Comparison of ENCODE assay signal across 9 cellular contexts in the genomic region with DNA sequence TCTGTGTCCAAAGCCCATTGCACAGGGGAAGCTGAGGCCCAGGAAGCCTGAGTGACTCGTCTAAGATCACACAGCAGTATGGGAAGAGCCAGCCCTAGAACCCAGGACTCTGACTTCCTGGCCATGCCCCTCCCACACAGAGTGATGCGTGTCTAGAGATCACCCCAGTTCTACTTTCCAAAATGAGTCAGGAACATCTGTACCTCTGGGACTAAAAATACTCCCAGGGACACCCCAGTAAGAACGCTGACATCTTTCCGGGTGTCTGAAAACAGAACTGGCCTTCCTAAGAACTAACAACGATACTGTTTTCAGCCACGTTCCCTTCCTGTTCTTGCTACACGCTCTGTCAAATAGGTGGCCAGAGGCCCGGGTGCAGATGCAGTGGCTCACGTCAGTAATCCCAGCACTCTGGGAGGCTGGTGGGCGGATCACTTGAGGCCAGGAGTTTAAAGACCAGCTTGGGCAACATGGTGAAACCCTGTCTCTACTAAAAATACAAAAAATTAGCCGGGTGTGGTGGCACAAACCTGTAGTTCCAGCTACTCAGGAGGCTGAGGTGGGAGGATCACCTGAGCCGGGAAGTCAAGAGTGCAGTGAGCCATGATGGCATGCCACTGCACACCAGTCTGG. TPM values are rescaled to one million over a fixed set of nuclear protein-coding genes. Genes with fewer than 3 reads are reported as not detected.
DNase-seq lines count a peak whose midpoint lies in the region; ATAC-seq and TF ChIP-seq lines count a peak whose summit lies in the region.
"Had no signal": no experiment of that assay in that cellular context is flagged by ENCODE, and none has a peak within 500 bp of the region (broad histone marks: within the 10 kb centered on the region; RNA-seq: fewer than 3 reads in every experiment).

No MANE protein-coding gene starts in this region.

- H3K27ac ChIP-seq in BLaER1 treated with 17β-estradiol and CSF1 and Interleukin-3, amounts not matched to agents 10 nM and 100 nM = peak overlapping the region in 3 of 11 experiments; percentile 2 to 58 (median 26); a peak in 4 of 22 replicates
- H3K27ac ChIP-seq in brain microvascular endothelial cell = no peak overlapping the region

- peaks cover 7 to 30% (median 17%) of the 10 kb centered on the region in 10 experiments; a peak in 17 of 20 replicates for H3K4me1 ChIP-seq in BLaER1 treated with 17β-estradiol and CSF1 and Interleukin-3, amounts not matched to agents 10 nM and 100 nM

- H3K9me3 ChIP-seq in BLaER1 treated with 17β-estradiol and CSF1 and Interleukin-3, amounts not matched to agents 10 nM and 100 nM (replicated peaks in 1 of 11) = peaks cover 4 to 17% (median 9%) of the 10 kb centered on the region in 11 experiments; a peak in 21 of 22 replicates

- no peaks in the 10 kb centered on the region for H3K36me3 ChIP-seq in BLaER1 treated with 17β-estradiol and CSF1 and Interleukin-3, amounts not matched to agents 10 nM and 100 nM
- no peaks in the 10 kb centered on the region for H3K36me3 ChIP-seq in brain microvascular endothelial cell (replicated peaks)

- in situ Hi-C loops in brain microvascular endothelial cell (cut with HindIII; ENCODE audit: low pct_ligation_motif_present, low sequenced_read_pairs) = no loop called here

- H4K20me1 ChIP-seq in BLaER1 treated with 17β-estradiol and CSF1 and Interleukin-3, amounts not matched to agents 10 nM and 100 nM = peaks cover 0 to 17% (median 0%) of the 10 kb centered on the region in 11 experiments; a peak in 2 of 22 replicates

- no peak overlapping the region for H3K4me3 ChIP-seq in BLaER1 treated with 17β-estradiol and CSF1 and Interleukin-3, amounts not matched to agents 10 nM and 100 nM
- no peak overlapping the region for H3K4me3 ChIP-seq in brain microvascular endothelial cell (ENCODE audit: low read depth, low read length)

- peak; percentile 22 for DNase-seq in brain microvascular endothelial cell
- peak in 1 of 2 donors; percentile 60 for DNase-seq in stimulated activated effector memory CD8-positive, alpha-beta T cell treated with anti-CD3 and anti-CD28 coated beads, Interleukin-12 subunit alpha, Interleukin-12 subunit beta, amount 100 ng/mL, for 72 hours (ENCODE audit: low spot score in 2 of 2)
- DNase-seq in DMS53 treated with DMSO at 0.1 percent for 48 hours (lab: John Stamatoyannopoulos, UW; ENCODE audit: unreplicated experiment) = no peak
- DNase-seq in H4 (ENCODE audit: low spot score) = no peak
- DNase-seq in GOT3 (lab: John Stamatoyannopoulos, UW) = no peak
- DNase-seq: naive B cell had no signal

- H3K9ac ChIP-seq in BLaER1 treated with 17β-estradiol and CSF1 and Interleukin-3, amounts not matched to agents 10 nM and 100 nM = 0 out of 22 replicates have a peak overlapping the region, but pooled peaks of 1 of the 11 experiments have one; percentile 6

- H3K27me3 ChIP-seq in BLaER1 treated with 17β-estradiol and CSF1 and Interleukin-3, amounts not matched to agents 10 nM and 100 nM = peaks cover 0 to 5% (median 0%) of the 10 kb centered on the region in 11 experiments; a peak in 1 of 22 replicates
- no peaks in the 10 kb centered on the region for H3K27me3 ChIP-seq in brain microvascular endothelial cell (replicated peaks)

- no peaks in the 10 kb centered on the region for H3K36me3 Mint-ChIP-seq in stimulated activated effector memory CD8-positive, alpha-beta T cell treated with anti-CD3 and anti-CD28 coated beads, Interleukin-12 subunit alpha, Interleukin-12 subunit beta, amount 100 ng/mL, for 72 hours

- peak overlapping the region; percentile 87 for H3K27ac Mint-ChIP-seq in stimulated activated effector memory CD8-positive, alpha-beta T cell treated with anti-CD3 and anti-CD28 coated beads, Interleukin-12 subunit alpha, Interleukin-12 subunit beta, amount 100 ng/mL, for 72 hours
- H3K27ac Mint-ChIP-seq: naive B cell had no signal

- peak overlapping the region; percentile 5 for H3K4me3 Mint-ChIP-seq in stimulated activated effector memory CD8-positive, alpha-beta T cell treated with anti-CD3 and anti-CD28 coated beads, Interleukin-12 subunit alpha, Interleukin-12 subunit beta, amount 100 ng/mL, for 72 hours

- H3K4me1 Mint-ChIP-seq in stimulated activated effector memory CD8-positive, alpha-beta T cell treated with anti-CD3 and anti-CD28 coated beads, Interleukin-12 subunit alpha, Interleukin-12 subunit beta, amount 100 ng/mL, for 72 hours = peaks cover 39% of the 10 kb centered on the region

- H3K4me2 ChIP-seq in BLaER1 treated with 17β-estradiol and CSF1 and Interleukin-3, amounts not matched to agents 10 nM and 100 nM = peak overlapping the region in 10 of 11 experiments; percentile 10 to 58 (median 24); a peak in 12 of 22 replicates

- no peak for TF ChIP-seq CTCF in brain microvascular endothelial cell (IDR thresholded peaks at IDR 0.05; ENCODE audit: low read depth, low read length, missing control alignments)

- ATAC-seq in GM19397 (IDR thresholded peaks at IDR 0.05; ENCODE audit: unreplicated experiment) = peak; percentile 51
- peak; percentile 71 for ATAC-seq in HG03432 (IDR thresholded peaks at IDR 0.05; ENCODE audit: unreplicated experiment)
- peak; percentile 88 for ATAC-seq in stimulated activated effector memory CD8-positive, alpha-beta T cell treated with anti-CD3 and anti-CD28 coated beads, Interleukin-12 subunit alpha, Interleukin-12 subunit beta, amount 100 ng/mL, for 72 hours

- H3K9me3 Mint-ChIP-seq in stimulated activated effector memory CD8-positive, alpha-beta T cell treated with anti-CD3 and anti-CD28 coated beads, Interleukin-12 subunit alpha, Interleukin-12 subunit beta, amount 100 ng/mL, for 72 hours = peaks cover 3% of the 10 kb centered on the region

RNA-seq across cellular contexts. Expression of gene PDGFB, which starts 21.7 kb away (rescaled TPM):
- 0.14 TPM in 1 of 2 replicates, not detected in the other for total RNA-seq in H4 (2014; rRNA removed; shearing (Covaris generic))

RNA-seq across cellular contexts. Expression of gene RPL3, which starts 52.9 kb away (rescaled TPM):
- 2,177 and 2,312 TPM in 2 replicates for total RNA-seq in H4 (2014; rRNA removed; shearing (Covaris generic))
